ENCODE assay signal across 2 cellular contexts in the genomic region with DNA sequence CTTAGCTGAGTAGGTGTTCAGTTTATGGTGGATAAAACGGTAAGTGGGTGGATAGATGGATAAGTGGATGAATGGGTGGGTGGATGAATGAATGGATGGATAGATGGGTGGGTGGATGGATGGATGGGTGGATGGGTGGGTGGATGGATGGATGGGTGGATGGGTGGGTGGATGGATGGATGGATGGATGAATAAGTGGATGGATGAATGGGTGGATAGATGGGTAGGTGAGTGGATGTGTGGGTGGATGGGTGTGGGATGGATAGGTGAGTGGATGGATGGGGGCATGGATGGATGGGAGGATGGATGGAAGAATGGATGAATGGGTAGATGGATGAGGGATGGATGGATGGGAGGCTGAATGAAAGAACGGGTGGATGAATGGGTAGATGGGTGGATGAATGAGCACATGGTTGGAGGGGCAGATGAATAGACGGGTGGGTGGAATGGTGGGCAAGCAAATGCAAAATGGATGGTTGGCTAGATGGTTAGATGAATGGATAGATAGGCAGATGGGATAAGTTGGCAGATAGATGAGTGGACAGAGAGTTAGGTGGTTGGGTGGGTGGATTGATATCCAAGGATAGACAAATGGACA.
TF ChIP-seq lines count a peak whose summit lies in the region.

No MANE protein-coding gene starts in this region.

TF ChIP-seq in IMR-90, 13 proteins besides CTCF, POLR2A, EP300 and RAD21:
- TF ChIP-seq MAZ (IDR thresholded peaks at IDR 0.05; ENCODE audit: borderline replicate concordance, low read depth, low read length) (no peak), FOS (IDR thresholded peaks at IDR 0.05; ENCODE audit: low read depth, low read length) (no peak), MAFK (IDR thresholded peaks at IDR 0.05; ENCODE audit: low read depth, low read length) (no peak), CHD1 (IDR thresholded peaks at IDR 0.05; ENCODE audit: low read depth, low read length) (no peak), RFX5 (IDR thresholded peaks at IDR 0.05; ENCODE audit: low read depth, low read length) (no peak)
- TF ChIP-seq, protein P1, sequence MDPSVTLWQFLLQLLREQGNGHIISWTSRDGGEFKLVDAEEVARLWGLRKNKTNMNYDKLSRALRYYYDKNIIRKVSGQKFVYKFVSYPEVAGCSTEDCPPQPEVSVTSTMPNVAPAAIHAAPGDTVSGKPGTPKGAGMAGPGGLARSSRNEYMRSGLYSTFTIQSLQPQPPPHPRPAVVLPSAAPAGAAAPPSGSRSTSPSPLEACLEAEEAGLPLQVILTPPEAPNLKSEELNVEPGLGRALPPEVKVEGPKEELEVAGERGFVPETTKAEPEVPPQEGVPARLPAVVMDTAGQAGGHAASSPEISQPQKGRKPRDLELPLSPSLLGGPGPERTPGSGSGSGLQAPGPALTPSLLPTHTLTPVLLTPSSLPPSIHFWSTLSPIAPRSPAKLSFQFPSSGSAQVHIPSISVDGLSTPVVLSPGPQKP (IDR thresholded peaks at IDR 0.05; ENCODE audit: borderline replicate concordance, low read depth, low read length), result no peak
- TF ChIP-seq, protein P2, sequence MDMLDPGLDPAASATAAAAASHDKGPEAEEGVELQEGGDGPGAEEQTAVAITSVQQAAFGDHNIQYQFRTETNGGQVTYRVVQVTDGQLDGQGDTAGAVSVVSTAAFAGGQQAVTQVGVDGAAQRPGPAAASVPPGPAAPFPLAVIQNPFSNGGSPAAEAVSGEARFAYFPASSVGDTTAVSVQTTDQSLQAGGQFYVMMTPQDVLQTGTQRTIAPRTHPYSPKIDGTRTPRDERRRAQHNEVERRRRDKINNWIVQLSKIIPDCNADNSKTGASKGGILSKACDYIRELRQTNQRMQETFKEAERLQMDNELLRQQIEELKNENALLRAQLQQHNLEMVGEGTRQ (IDR thresholded peaks at IDR 0.05; ENCODE audit: low read depth, low read length), result no peak
TF ChIP-seq in IMR-90: peak in this region for 0.

TF ChIP-seq in H1, 55 proteins besides CTCF, POLR2A, EP300 and RAD21:
- TF ChIP-seq SAP30 (IDR thresholded peaks at IDR 0.05; ENCODE audit: insufficient read depth, insufficient replicate concordance, low read length) (no peak), TAF1 (IDR thresholded peaks at IDR 0.05; ENCODE audit: low read depth, low read length) (no peak), CEBPB (IDR thresholded peaks at IDR 0.05; ENCODE audit: low read depth, low read length) (no peak), KDM4A (IDR thresholded peaks at IDR 0.05; ENCODE audit: low read depth, low read length, severe bottlenecking) (no peak), KDM1A (IDR thresholded peaks at IDR 0.05; ENCODE audit: borderline replicate concordance, low read length) (no peak), SP2 (IDR thresholded peaks at IDR 0.05; ENCODE audit: low read length) (no peak), TEAD4 (IDR thresholded peaks at IDR 0.05; ENCODE audit: low read depth, low read length) (no peak), CBX5 (IDR thresholded peaks at IDR 0.05; ENCODE audit: low read depth, low read length) (no peak), MAFK (IDR thresholded peaks at IDR 0.05; ENCODE audit: low read depth, low read length) (no peak)
